35 cellular contexts compared by ENCODE assay signal in the genomic region with DNA sequence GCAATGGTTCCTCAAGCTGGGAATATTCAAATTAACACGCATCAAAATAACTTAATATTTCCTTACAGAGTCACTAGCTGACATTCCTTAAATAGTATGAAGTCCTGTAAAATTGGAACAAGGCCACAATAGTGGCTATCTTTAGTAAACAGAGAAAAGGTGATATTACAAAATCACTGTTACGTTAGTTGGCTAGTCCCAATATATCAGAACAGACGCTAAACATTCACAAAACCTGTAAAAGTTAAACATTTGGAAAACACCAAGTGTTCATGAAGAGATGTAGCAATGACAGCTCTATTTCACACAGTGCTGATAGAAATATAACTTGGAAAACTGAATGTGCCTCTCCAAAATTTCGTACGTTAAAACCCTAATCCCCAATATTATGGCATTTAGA.
"Had no signal": no experiment of that assay in that cellular context is flagged by ENCODE, and none has a peak within 500 bp of the region (broad histone marks: within the 10 kb centered on the region; RNA-seq: fewer than 3 reads in every experiment).

No MANE protein-coding gene starts in this region.

- H3K27me3 ChIP-seq: ascending aorta, body of pancreas, brain microvascular endothelial cell, cardiac muscle cell had no signal

- H3K27ac ChIP-seq: adrenal gland, ascending aorta, body of pancreas, brain microvascular endothelial cell, breast epithelium, cardiac muscle cell had no signal

- DNase-seq: activated effector memory CD4-positive, alpha-beta T cell treated with anti-CD3 and anti-CD28 coated beads, Interleukin-2, amount 50 U/mL, for 16 hours; activated effector memory CD4-positive, alpha-beta T cell treated with Interleukin-2 at 50 U/mL for 16 hours; activated gamma-delta T cell; activated gamma-delta T cell treated with Interleukin-2 at 50 U/mL for 16 hours; activated naive CD4-positive, alpha-beta T cell; activated naive CD4-positive, alpha-beta T cell treated with anti-CD3 and anti-CD28 coated beads for 36 hours; activated naive CD4-positive, alpha-beta T cell treated with anti-CD3 and anti-CD28 coated beads, Interleukin-2, amount 10 ng/mL, durations not matched to agents 7 days and 5 days; activated naive CD4-positive, alpha-beta T cell treated with anti-CD3 and anti-CD28 coated beads, Interleukin-2, amount 50 U/mL, for 16 hours; activated naive CD4-positive, alpha-beta T cell treated with Interleukin-2 at 50 U/mL for 16 hours; activated naive CD8-positive, alpha-beta T cell treated with anti-CD3 and anti-CD28 coated beads for 36 hours; activated naive CD8-positive, alpha-beta T cell treated with anti-CD3 and anti-CD28 coated beads, Interleukin-2, amount 10 ng/mL, durations not matched to agents 7 days and 5 days; activated naive CD8-positive, alpha-beta T cell treated with anti-CD3 and anti-CD28 coated beads, Interleukin-2, amount 50 U/mL, for 24 hours; activated T-cell treated with anti-CD3 and anti-CD28 coated beads for 4 hours; activated T-cell treated with anti-CD3 and anti-CD28 coated beads, Interleukin-2, amount 50 U/mL, for 1 hour; activated T-cell treated with anti-CD3 and anti-CD28 coated beads, Interleukin-2, amount 50 U/mL, for 24 hours; activated T-cell treated with anti-CD3 and anti-CD28 coated beads, Interleukin-2, amount 50 U/mL, for 4 hours; activated T-cell treated with anti-CD3 and anti-CD28 coated beads, Interleukin-2, amount 50 U/mL, for 48 hours; activated T-cell treated with anti-CD3 and anti-CD28 coated beads, Interleukin-2, amount 50 U/mL, for 72 hours; adrenal gland; amniotic stem cell; amygdala; anterior cingulate cortex; aorta; body of pancreas; brain microvascular endothelial cell; caudate nucleus; central memory CD4-positive, alpha-beta T cell; cerebellar nuclear complex had no signal

- H3K9me3 ChIP-seq: adrenal gland, ascending aorta, body of pancreas, breast epithelium had no signal

- ATAC-seq: activated naive CD4-positive, alpha-beta T cell treated with anti-CD3 and anti-CD28 coated beads, Interleukin-2, amount 50 U/mL, for 72 hours; activated naive CD8-positive, alpha-beta T cell treated with anti-CD3 and anti-CD28 coated beads, Interleukin-2, amount 50 U/mL, for 24 hours; activated T-cell treated with anti-CD3 and anti-CD28 coated beads, Interleukin-2, amount 50 U/mL, for 4 hours; activated T-cell treated with anti-CD3 and anti-CD28 coated beads, Interleukin-2, amount 50 U/mL, for 72 hours; activated T-helper 17 cell treated with anti-CD3 and anti-CD28 coated beads, Interleukin-2, amount 50 U/mL, for 72 hours; body of pancreas had no signal

- FAIRE-seq: astrocyte, bronchial epithelial cell had no signal

- H3K4me3 ChIP-seq: adrenal gland, ascending aorta, body of pancreas, breast epithelium, cardiac muscle cell had no signal

- H3K4me1 ChIP-seq: adrenal gland, ascending aorta, body of pancreas, breast epithelium had no signal

- H3K36me3 ChIP-seq: adrenal gland, ascending aorta, brain microvascular endothelial cell, breast epithelium, cardiac muscle cell had no signal
